8 cellular contexts compared by ENCODE assay signal in genomic region chr9:132670816-132671371, GRCh38. TPM values are rescaled to one million over a fixed set of nuclear protein-coding genes. Genes with fewer than 3 reads are reported as not detected.
DNase-seq lines count a peak whose midpoint lies in the region; ATAC-seq, FAIRE-seq and TF ChIP-seq lines count a peak whose summit lies in the region.

No MANE protein-coding gene starts in this region.

- H3K36me3 ChIP-seq in KOPT-K1 (ENCODE audit: insufficient read depth, low read length) (peaks cover 9% of the 10 kb centered on the region), duodenal mucosa (ENCODE audit: control insufficient read depth in 1 of 2, insufficient read depth in 2 of 2, low read length in 2 of 2) (no peaks in the 10 kb centered on the region), mucosa of descending colon (ENCODE audit: low read depth) (no peaks in the 10 kb centered on the region)

- H3K9me3 ChIP-seq in KOPT-K1 (ENCODE audit: insufficient read depth, low read length, poor library complexity, severe bottlenecking) (no peaks in the 10 kb centered on the region), duodenal mucosa (ENCODE audit: control insufficient read depth in 1 of 2, low read length in 2 of 2) (no peaks in the 10 kb centered on the region), mucosa of descending colon (no peaks in the 10 kb centered on the region)

- no peak for TF ChIP-seq CTCF in D721Med (IDR thresholded peaks at IDR 0.05; ENCODE audit: insufficient read depth, missing control alignments)
- TF ChIP-seq CTCF in mucosa of descending colon (IDR thresholded peaks at IDR 0.05) = no peak

- H3K27ac ChIP-seq in KOPT-K1 (ENCODE audit: low read depth, low read length, poor library complexity, severe bottlenecking) (peak overlapping the region; percentile 86), duodenal mucosa (ENCODE audit: low read depth, low read length) (no peak overlapping the region)

- H3K27ac Mint-ChIP-seq in activated CD4-positive, alpha-beta T cell treated with anti-CD3 and anti-CD28 coated beads, Interleukin-2, amount 10 ng/mL, durations not matched to agents 24 days and 14 days = peak overlapping the region; percentile 93
- peak overlapping the region; percentile 94 for H3K27ac Mint-ChIP-seq in stimulated activated effector memory CD8-positive, alpha-beta T cell treated with anti-CD3 and anti-CD28 coated beads, Interleukin-12 subunit alpha, Interleukin-12 subunit beta, amount 100 ng/mL, for 72 hours

- DNase-seq in D721Med (ENCODE audit: insufficient read length, low spot score) (peak; percentile 24), mucosa of descending colon (peak; percentile 13 to 55 (median 33)), H4 (ENCODE audit: low spot score) (no peak)
- peak; percentile 84 for DNase-seq in activated CD4-positive, alpha-beta T cell treated with anti-CD3 and anti-CD28 coated beads, Interleukin-2, amount 10 ng/mL, durations not matched to agents 24 days and 14 days
- peak in 1 of 2 donors; percentile 68 for DNase-seq in stimulated activated effector memory CD8-positive, alpha-beta T cell treated with anti-CD3 and anti-CD28 coated beads, Interleukin-12 subunit alpha, Interleukin-12 subunit beta, amount 100 ng/mL, for 72 hours (ENCODE audit: low spot score in 2 of 2)

- H3K4me1 ChIP-seq in duodenal mucosa (ENCODE audit: control insufficient read depth in 1 of 2, insufficient read depth in 2 of 2, low read length in 2 of 2) = peaks cover 22 to 24% of the 10 kb centered on the region in 2 donors
- peaks cover 12% of the 10 kb centered on the region for H3K4me1 ChIP-seq in mucosa of descending colon (ENCODE audit: low read depth)

- no peaks in the 10 kb centered on the region for H3K27me3 Mint-ChIP-seq in activated CD4-positive, alpha-beta T cell treated with anti-CD3 and anti-CD28 coated beads, Interleukin-2, amount 10 ng/mL, durations not matched to agents 24 days and 14 days

- intact Hi-C loops in activated CD4-positive, alpha-beta T cell treated with anti-CD3 and anti-CD28 coated beads, Interleukin-2, amount 10 ng/mL, durations not matched to agents 24 days and 14 days (cut with micrococcal nuclease) = loop anchor here (2.0 to 5.0 kb wide), 4 partner anchors 98 to 319 kb away; partner anchors contain the start of genes AK8, SETX, SPACA9 and TTF1
- intact Hi-C loops in mucosa of descending colon (cut with DNase I, micrococcal nuclease) = no loop called here

- H3K4me3 Mint-ChIP-seq in activated CD4-positive, alpha-beta T cell treated with anti-CD3 and anti-CD28 coated beads, Interleukin-2, amount 10 ng/mL, durations not matched to agents 24 days and 14 days = peak overlapping the region; percentile 96
- H3K4me3 Mint-ChIP-seq in stimulated activated effector memory CD8-positive, alpha-beta T cell treated with anti-CD3 and anti-CD28 coated beads, Interleukin-12 subunit alpha, Interleukin-12 subunit beta, amount 100 ng/mL, for 72 hours = peak overlapping the region; percentile 89

- no peak for FAIRE-seq in D721Med (lab: Jason Lieb, UNC)

- peak overlapping the region; percentile 91 to 95 for H3K9ac ChIP-seq in duodenal mucosa (ENCODE audit: low read depth in 1 of 2, low read length in 2 of 2)

- H3K4me3 ChIP-seq in duodenal mucosa (ENCODE audit: low read depth in 1 of 2, low read length in 2 of 2) (peak overlapping the region; percentile 96 to 98), mucosa of descending colon (peak overlapping the region; percentile 90)

- H3K4me1 Mint-ChIP-seq in activated CD4-positive, alpha-beta T cell treated with anti-CD3 and anti-CD28 coated beads, Interleukin-2, amount 10 ng/mL, durations not matched to agents 24 days and 14 days = peaks cover 39% of the 10 kb centered on the region
- H3K4me1 Mint-ChIP-seq in stimulated activated effector memory CD8-positive, alpha-beta T cell treated with anti-CD3 and anti-CD28 coated beads, Interleukin-12 subunit alpha, Interleukin-12 subunit beta, amount 100 ng/mL, for 72 hours = peaks cover 30% of the 10 kb centered on the region

- peak; percentile 27 for ATAC-seq in GM21529 (IDR thresholded peaks at IDR 0.05; ENCODE audit: unreplicated experiment)
- no peak for ATAC-seq in mucosa of descending colon
- peak; percentile 34 for ATAC-seq in stimulated activated effector memory CD8-positive, alpha-beta T cell treated with anti-CD3 and anti-CD28 coated beads, Interleukin-12 subunit alpha, Interleukin-12 subunit beta, amount 100 ng/mL, for 72 hours

- H3K27me3 ChIP-seq in duodenal mucosa (ENCODE audit: control insufficient read depth in 1 of 2, insufficient read depth in 2 of 2, low read length in 2 of 2) = no peaks in the 10 kb centered on the region

- no peaks in the 10 kb centered on the region for H3K9me3 Mint-ChIP-seq in activated CD4-positive, alpha-beta T cell treated with anti-CD3 and anti-CD28 coated beads, Interleukin-2, amount 10 ng/mL, durations not matched to agents 24 days and 14 days
- H3K9me3 Mint-ChIP-seq in stimulated activated effector memory CD8-positive, alpha-beta T cell treated with anti-CD3 and anti-CD28 coated beads, Interleukin-12 subunit alpha, Interleukin-12 subunit beta, amount 100 ng/mL, for 72 hours = no peaks in the 10 kb centered on the region

- peaks cover 20% of the 10 kb centered on the region for H3K36me3 Mint-ChIP-seq in activated CD4-positive, alpha-beta T cell treated with anti-CD3 and anti-CD28 coated beads, Interleukin-2, amount 10 ng/mL, durations not matched to agents 24 days and 14 days (ENCODE audit: low read depth)
- H3K36me3 Mint-ChIP-seq in stimulated activated effector memory CD8-positive, alpha-beta T cell treated with anti-CD3 and anti-CD28 coated beads, Interleukin-12 subunit alpha, Interleukin-12 subunit beta, amount 100 ng/mL, for 72 hours = peaks cover 32% of the 10 kb centered on the region

RNA-seq across cellular contexts. Expression of gene GTF3C4, which starts 0.6 kb away (rescaled TPM):
- 19.4 and 19.5 TPM in 2 replicates for total RNA-seq in activated CD4-positive, alpha-beta T cell treated with anti-CD3 and anti-CD28 coated beads, Interleukin-2, amount 10 ng/mL, durations not matched to agents 24 days and 14 days
- total RNA-seq in mucosa of descending colon = 10 to 100 TPM; 10.5 to 16.6 (median 11.4) TPM
- total RNA-seq in H4 (2014; rRNA removed; shearing (Covaris generic)) = 11.4 and 12.4 TPM in 2 replicates

RNA-seq across cellular contexts. Expression of gene DDX31, which starts 1.1 kb away (rescaled TPM):
- total RNA-seq in activated CD4-positive, alpha-beta T cell treated with anti-CD3 and anti-CD28 coated beads, Interleukin-2, amount 10 ng/mL, durations not matched to agents 24 days and 14 days = 28.2 and 31.8 TPM in 2 replicates
- total RNA-seq in mucosa of descending colon = 10 to 100 TPM in 1 of 3 donors, 1 to 10 TPM in 2; 8.7 to 11.2 (median 9.5) TPM
- total RNA-seq in H4 (2014; rRNA removed; shearing (Covaris generic)) = 14.8 and 16.0 TPM in 2 replicates
